4 cellular contexts compared by ENCODE assay signal in the genomic region with DNA sequence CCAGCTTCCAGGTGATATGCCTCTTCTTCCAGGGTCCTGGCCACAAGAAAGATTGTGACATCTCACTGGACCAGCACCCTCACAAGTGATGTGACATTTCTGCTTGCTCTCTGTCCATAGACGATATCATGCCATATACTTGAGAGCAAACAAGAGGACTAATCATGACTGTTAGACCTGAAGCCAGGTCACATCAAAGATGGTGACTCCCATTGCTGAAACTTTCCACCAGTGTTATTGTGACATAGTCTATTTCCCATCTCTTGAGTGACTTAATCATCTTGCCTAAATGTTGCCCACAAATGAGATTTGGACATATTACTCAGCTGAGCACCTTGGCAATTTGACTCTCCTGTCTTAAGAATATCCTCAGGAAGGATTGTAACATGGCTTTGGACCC. TPM values are rescaled to one million over a fixed set of nuclear protein-coding genes. Genes with fewer than 3 reads are reported as not detected.
"Had no signal": no experiment of that assay in that cellular context is flagged by ENCODE, and none has a peak within 500 bp of the region (broad histone marks: within the 10 kb centered on the region; RNA-seq: fewer than 3 reads in every experiment).

No MANE protein-coding gene starts in this region.

RNA-seq across cellular contexts. Expression of gene BPY2, which starts 22.3 kb away (rescaled TPM):
- total RNA-seq: LHCN-M2, M059J, MCF 10A, NCI-H460 had no signal
